Comparison of ENCODE assay signal across 1 cellular context in genomic region chr2:191637182-191638078, GRCh38.
TF ChIP-seq lines count a peak whose summit lies in the region.

No MANE protein-coding gene starts in this region.

TF ChIP-seq in K562, 482 proteins besides CTCF, POLR2A, EP300 and RAD21 (continued from another document and continues in another):
- peak; percentile 59; the same call in 1 of the 2 replicates for TF ChIP-seq PTTG1 (tag; IDR thresholded peaks at IDR 0.05; ENCODE audit: low read depth)
- TF ChIP-seq, protein P1, sequence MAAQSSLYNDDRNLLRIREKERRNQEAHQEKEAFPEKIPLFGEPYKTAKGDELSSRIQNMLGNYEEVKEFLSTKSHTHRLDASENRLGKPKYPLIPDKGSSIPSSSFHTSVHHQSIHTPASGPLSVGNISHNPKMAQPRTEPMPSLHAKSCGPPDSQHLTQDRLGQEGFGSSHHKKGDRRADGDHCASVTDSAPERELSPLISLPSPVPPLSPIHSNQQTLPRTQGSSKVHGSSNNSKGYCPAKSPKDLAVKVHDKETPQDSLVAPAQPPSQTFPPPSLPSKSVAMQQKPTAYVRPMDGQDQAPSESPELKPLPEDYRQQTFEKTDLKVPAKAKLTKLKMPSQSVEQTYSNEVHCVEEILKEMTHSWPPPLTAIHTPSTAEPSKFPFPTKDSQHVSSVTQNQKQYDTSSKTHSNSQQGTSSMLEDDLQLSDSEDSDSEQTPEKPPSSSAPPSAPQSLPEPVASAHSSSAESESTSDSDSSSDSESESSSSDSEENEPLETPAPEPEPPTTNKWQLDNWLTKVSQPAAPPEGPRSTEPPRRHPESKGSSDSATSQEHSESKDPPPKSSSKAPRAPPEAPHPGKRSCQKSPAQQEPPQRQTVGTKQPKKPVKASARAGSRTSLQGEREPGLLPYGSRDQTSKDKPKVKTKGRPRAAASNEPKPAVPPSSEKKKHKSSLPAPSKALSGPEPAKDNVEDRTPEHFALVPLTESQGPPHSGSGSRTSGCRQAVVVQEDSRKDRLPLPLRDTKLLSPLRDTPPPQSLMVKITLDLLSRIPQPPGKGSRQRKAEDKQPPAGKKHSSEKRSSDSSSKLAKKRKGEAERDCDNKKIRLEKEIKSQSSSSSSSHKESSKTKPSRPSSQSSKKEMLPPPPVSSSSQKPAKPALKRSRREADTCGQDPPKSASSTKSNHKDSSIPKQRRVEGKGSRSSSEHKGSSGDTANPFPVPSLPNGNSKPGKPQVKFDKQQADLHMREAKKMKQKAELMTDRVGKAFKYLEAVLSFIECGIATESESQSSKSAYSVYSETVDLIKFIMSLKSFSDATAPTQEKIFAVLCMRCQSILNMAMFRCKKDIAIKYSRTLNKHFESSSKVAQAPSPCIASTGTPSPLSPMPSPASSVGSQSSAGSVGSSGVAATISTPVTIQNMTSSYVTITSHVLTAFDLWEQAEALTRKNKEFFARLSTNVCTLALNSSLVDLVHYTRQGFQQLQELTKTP (IDR thresholded peaks at IDR 0.05; ENCODE audit: low read depth in 1 of 2, partially characterized antibody in 2 of 2), result peak; percentile 26 to 35
- no peak for TF ChIP-seq ELF1 (tag; IDR thresholded peaks at IDR 0.05)
- peak; percentile 71 for TF ChIP-seq TAL1 (IDR thresholded peaks at IDR 0.05)
- TF ChIP-seq TFAP4 (CRISPR knock-in tag; IDR thresholded peaks at IDR 0.05; ENCODE audit: borderline replicate concordance), result peak; percentile 58
- no peak for TF ChIP-seq ZC3H4 (CRISPR knock-in tag; IDR thresholded peaks at IDR 0.05; ENCODE audit: borderline replicate concordance)
- no peak for TF ChIP-seq ZNF77 (CRISPR knock-in tag; IDR thresholded peaks at IDR 0.05)
- peak; percentile 74; the same call in 1 of the 2 replicates for TF ChIP-seq ZNF583 (CRISPR knock-in tag; IDR thresholded peaks at IDR 0.05)
- TF ChIP-seq ARID2 (IDR thresholded peaks at IDR 0.05), result no peak
- TF ChIP-seq NELFE (IDR thresholded peaks at IDR 0.05; ENCODE audit: insufficient read depth, insufficient read length), result no peak
- no peak; a peak in 1 of 4 replicates for TF ChIP-seq NONO (IDR thresholded peaks at IDR 0.05; ENCODE audit: low read depth in 2 of 2, low read length in 1 of 2)
- peak; percentile 81 for TF ChIP-seq FOXJ2 (tag; IDR thresholded peaks at IDR 0.05)
- 0 out of 2 replicates have a peak, but pooled peaks have one; percentile 13 for TF ChIP-seq CXXC5 (CRISPR knock-in tag; IDR thresholded peaks at IDR 0.05)
- TF ChIP-seq, protein P2, sequence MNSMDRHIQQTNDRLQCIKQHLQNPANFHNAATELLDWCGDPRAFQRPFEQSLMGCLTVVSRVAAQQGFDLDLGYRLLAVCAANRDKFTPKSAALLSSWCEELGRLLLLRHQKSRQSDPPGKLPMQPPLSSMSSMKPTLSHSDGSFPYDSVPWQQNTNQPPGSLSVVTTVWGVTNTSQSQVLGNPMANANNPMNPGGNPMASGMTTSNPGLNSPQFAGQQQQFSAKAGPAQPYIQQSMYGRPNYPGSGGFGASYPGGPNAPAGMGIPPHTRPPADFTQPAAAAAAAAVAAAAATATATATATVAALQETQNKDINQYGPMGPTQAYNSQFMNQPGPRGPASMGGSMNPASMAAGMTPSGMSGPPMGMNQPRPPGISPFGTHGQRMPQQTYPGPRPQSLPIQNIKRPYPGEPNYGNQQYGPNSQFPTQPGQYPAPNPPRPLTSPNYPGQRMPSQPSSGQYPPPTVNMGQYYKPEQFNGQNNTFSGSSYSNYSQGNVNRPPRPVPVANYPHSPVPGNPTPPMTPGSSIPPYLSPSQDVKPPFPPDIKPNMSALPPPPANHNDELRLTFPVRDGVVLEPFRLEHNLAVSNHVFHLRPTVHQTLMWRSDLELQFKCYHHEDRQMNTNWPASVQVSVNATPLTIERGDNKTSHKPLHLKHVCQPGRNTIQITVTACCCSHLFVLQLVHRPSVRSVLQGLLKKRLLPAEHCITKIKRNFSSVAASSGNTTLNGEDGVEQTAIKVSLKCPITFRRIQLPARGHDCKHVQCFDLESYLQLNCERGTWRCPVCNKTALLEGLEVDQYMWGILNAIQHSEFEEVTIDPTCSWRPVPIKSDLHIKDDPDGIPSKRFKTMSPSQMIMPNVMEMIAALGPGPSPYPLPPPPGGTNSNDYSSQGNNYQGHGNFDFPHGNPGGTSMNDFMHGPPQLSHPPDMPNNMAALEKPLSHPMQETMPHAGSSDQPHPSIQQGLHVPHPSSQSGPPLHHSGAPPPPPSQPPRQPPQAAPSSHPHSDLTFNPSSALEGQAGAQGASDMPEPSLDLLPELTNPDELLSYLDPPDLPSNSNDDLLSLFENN (IDR thresholded peaks at IDR 0.05; ENCODE audit: low read depth in 2 of 2, low read length in 2 of 2), result 0 out of 4 replicates have a peak, but pooled peaks of 1 of the 2 experiments have one; percentile 50
- TF ChIP-seq, protein P3, sequence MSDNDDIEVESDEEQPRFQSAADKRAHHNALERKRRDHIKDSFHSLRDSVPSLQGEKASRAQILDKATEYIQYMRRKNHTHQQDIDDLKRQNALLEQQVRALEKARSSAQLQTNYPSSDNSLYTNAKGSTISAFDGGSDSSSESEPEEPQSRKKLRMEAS (CRISPR knock-in tag; IDR thresholded peaks at IDR 0.05), result no peak
- TF ChIP-seq BRD9 (IDR thresholded peaks at IDR 0.05; ENCODE audit: low read depth, partially characterized antibody), result peak; percentile 74
- peak; percentile 42 for TF ChIP-seq HDAC2 (IDR thresholded peaks at IDR 0.05)
- peak; percentile 87 for TF ChIP-seq SMARCC2 (IDR thresholded peaks at IDR 0.05; ENCODE audit: low read depth)
- no peak for TF ChIP-seq TCF7 (IDR thresholded peaks at IDR 0.05; ENCODE audit: borderline replicate concordance)
- peak; percentile 46; the same call in 1 of the 2 replicates for TF ChIP-seq L3MBTL2 (IDR thresholded peaks at IDR 0.05)
- TF ChIP-seq ZNF212 (CRISPR knock-in tag; IDR thresholded peaks at IDR 0.05), result no peak
- no peak for TF ChIP-seq ZNF354B (CRISPR knock-in tag; IDR thresholded peaks at IDR 0.05)
- 0 out of 2 replicates have a peak, but pooled peaks have one; percentile 34 for TF ChIP-seq CREB1 (IDR thresholded peaks at IDR 0.05)
- no peak for TF ChIP-seq CREB1 (CRISPR knock-in tag; IDR thresholded peaks at IDR 0.05)
- TF ChIP-seq, protein P4, sequence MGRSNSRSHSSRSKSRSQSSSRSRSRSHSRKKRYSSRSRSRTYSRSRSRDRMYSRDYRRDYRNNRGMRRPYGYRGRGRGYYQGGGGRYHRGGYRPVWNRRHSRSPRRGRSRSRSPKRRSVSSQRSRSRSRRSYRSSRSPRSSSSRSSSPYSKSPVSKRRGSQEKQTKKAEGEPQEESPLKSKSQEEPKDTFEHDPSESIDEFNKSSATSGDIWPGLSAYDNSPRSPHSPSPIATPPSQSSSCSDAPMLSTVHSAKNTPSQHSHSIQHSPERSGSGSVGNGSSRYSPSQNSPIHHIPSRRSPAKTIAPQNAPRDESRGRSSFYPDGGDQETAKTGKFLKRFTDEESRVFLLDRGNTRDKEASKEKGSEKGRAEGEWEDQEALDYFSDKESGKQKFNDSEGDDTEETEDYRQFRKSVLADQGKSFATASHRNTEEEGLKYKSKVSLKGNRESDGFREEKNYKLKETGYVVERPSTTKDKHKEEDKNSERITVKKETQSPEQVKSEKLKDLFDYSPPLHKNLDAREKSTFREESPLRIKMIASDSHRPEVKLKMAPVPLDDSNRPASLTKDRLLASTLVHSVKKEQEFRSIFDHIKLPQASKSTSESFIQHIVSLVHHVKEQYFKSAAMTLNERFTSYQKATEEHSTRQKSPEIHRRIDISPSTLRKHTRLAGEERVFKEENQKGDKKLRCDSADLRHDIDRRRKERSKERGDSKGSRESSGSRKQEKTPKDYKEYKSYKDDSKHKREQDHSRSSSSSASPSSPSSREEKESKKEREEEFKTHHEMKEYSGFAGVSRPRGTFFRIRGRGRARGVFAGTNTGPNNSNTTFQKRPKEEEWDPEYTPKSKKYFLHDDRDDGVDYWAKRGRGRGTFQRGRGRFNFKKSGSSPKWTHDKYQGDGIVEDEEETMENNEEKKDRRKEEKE (IDR thresholded peaks at IDR 0.05; ENCODE audit: borderline replicate concordance in 1 of 2, control insufficient read depth in 1 of 2, low read depth in 2 of 2, low read length in 1 of 2), result no peak
- no peak for TF ChIP-seq SLC30A9 (CRISPR knock-in tag; IDR thresholded peaks at IDR 0.05)
- TF ChIP-seq U2AF2 (optimal IDR thresholded peaks at IDR 0.05; ENCODE audit: low read depth, low read length), result no peak
- TF ChIP-seq RBM14 (IDR thresholded peaks at IDR 0.05; ENCODE audit: borderline replicate concordance, insufficient read depth, low read depth, low read length), result no peak
- TF ChIP-seq E2F5 (CRISPR knock-in tag; IDR thresholded peaks at IDR 0.05), result no peak
- TF ChIP-seq ZNF639 (CRISPR knock-in tag; conservative IDR thresholded peaks at IDR 0.05 in 1 of 2, IDR thresholded peaks at IDR 0.05 in 1 of 2), result peak in 1 of 2 experiments; percentile 34; a peak in 1 of 4 replicates
- TF ChIP-seq BHLHE40 (IDR thresholded peaks at IDR 0.05; ENCODE audit: low read length), result no peak; the same call in 1 of the 2 replicates
- TF ChIP-seq DPF2 (IDR thresholded peaks at IDR 0.05), result peak; percentile 97
- TF ChIP-seq ELF4 (CRISPR knock-in tag; IDR thresholded peaks at IDR 0.05), result no peak
- peak in 1 of 2 experiments; percentile 52; a peak in 2 of 4 replicates for TF ChIP-seq HDAC1 (IDR thresholded peaks at IDR 0.05)
- TF ChIP-seq ZNF277 (CRISPR knock-in tag; IDR thresholded peaks at IDR 0.05; ENCODE audit: borderline replicate concordance), result no peak
- TF ChIP-seq BMI1 (IDR thresholded peaks at IDR 0.05; ENCODE audit: low read length), result no peak
- TF ChIP-seq, protein P5, sequence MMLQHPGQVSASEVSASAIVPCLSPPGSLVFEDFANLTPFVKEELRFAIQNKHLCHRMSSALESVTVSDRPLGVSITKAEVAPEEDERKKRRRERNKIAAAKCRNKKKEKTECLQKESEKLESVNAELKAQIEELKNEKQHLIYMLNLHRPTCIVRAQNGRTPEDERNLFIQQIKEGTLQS (IDR thresholded peaks at IDR 0.05), result peak; percentile 81
- TF ChIP-seq, protein P5 (CRISPR knock-in tag; conservative IDR thresholded peaks at IDR 0.05), result no peak
- TF ChIP-seq CTCFL (IDR thresholded peaks at IDR 0.05; ENCODE audit: borderline replicate concordance, insufficient read depth, low read depth, low read length, poor library complexity, severe bottlenecking), result no peak
- TF ChIP-seq, protein P6, sequence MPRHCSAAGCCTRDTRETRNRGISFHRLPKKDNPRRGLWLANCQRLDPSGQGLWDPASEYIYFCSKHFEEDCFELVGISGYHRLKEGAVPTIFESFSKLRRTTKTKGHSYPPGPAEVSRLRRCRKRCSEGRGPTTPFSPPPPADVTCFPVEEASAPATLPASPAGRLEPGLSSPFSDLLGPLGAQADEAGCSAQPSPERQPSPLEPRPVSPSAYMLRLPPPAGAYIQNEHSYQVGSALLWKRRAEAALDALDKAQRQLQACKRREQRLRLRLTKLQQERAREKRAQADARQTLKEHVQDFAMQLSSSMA (CRISPR knock-in tag; IDR thresholded peaks at IDR 0.05), result no peak
- TF ChIP-seq EGR1 (conservative IDR thresholded peaks at IDR 0.05), result 0 out of 2 replicates have a peak, but pooled peaks have one; percentile 30
